In the genomic region with DNA sequence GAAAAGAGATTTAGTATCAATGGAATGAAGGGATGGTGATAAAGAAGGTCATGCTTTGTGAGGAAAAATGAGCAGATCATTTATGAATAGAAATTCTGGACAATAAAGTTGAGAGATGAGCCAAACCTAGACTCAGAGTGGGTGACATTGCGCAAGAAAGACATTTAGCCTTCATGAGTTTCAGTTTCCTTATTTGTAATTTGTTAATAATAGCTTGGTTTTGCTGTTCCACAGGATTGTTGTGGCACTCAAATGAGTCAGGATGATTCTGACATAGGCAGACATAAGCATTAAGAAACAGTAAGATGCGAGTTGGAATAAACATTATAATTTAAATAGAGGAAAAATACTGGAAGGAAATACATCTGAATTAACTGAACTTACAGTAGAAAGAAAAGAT, we compare ENCODE assay signal across 8 cellular contexts. TPM values are rescaled to one million over a fixed set of nuclear protein-coding genes. Genes with fewer than 3 reads are reported as not detected.
A peak's percentile ranks its signal among the peaks of the same experiment; 100 is the strongest.
DNase-seq lines count a peak whose midpoint lies in the region; ATAC-seq and TF ChIP-seq lines count a peak whose summit lies in the region.

No MANE protein-coding gene starts in this region.

- CTCF ChIA-PET in A673 (lab: Charles Lee) = no interaction called here

- no peaks in the 10 kb centered on the region for H3K4me1 ChIP-seq in A673 (ENCODE audit: insufficient read depth, low read length, poor library complexity, severe bottlenecking)

- POLR2A ChIA-PET in A673 (lab: Charles Lee; ENCODE audit: low non-redundant PET) = no interaction called here

- no peaks in the 10 kb centered on the region for H3K27me3 ChIP-seq in A673 (replicated peaks; ENCODE audit: insufficient read depth, low read depth, low read length, poor library complexity)

- H3K4me3 Mint-ChIP-seq in effector memory CD8-positive, alpha-beta T cell = no peak overlapping the region

- peaks cover 0 to 7% of the 10 kb centered on the region in 2 donors for H3K27me3 Mint-ChIP-seq in effector memory CD8-positive, alpha-beta T cell

- no peak overlapping the region for H3K4me3 ChIP-seq in cardiac fibroblast (replicated peaks in 1 of 2; ENCODE audit: low read depth in 2 of 2, low read length in 2 of 2)
- no peak overlapping the region for H3K4me3 ChIP-seq in A673 (ENCODE audit: low read depth, low read length, poor library complexity, severe bottlenecking)

- intact Hi-C loops in A673 (cut with micrococcal nuclease; ENCODE audit: unreplicated experiment) = no loop called here
- intact Hi-C loops in Right ventricle myocardium inferior (cut with DNase I) = no loop called here

- no peak overlapping the region for H3K27ac Mint-ChIP-seq in effector memory CD8-positive, alpha-beta T cell

- DNase-seq in AG08395 (ENCODE audit: low spot score) (peak; percentile 66), cardiac fibroblast (ENCODE audit: low read depth in 2 of 2) (peak; percentile 75 to 96), erythroblast (lab: John Stamatoyannopoulos, UW) (no peak), A673 (ENCODE audit: low spot score) (no peak), Right ventricle myocardium inferior (ENCODE audit: missing footprints) (no peak)
- no peak for DNase-seq in effector memory CD8-positive, alpha-beta T cell

- H3K36me3 ChIP-seq in A673 (ENCODE audit: insufficient read depth, low read length, poor library complexity, severe bottlenecking) = no peaks in the 10 kb centered on the region

- no peak overlapping the region for H3K27ac ChIP-seq in A673 (ENCODE audit: low read depth, low read length, poor library complexity, severe bottlenecking)

- no peaks in the 10 kb centered on the region for H3K9me3 ChIP-seq in A673 (ENCODE audit: low read depth, low read length, poor library complexity, severe bottlenecking)

- no peak for TF ChIP-seq POLR2A in erythroblast (IDR thresholded peaks at IDR 0.05; ENCODE audit: low read length)

- H3K4me1 Mint-ChIP-seq in effector memory CD8-positive, alpha-beta T cell (ENCODE audit: low read depth in 2 of 2) = no peaks in the 10 kb centered on the region

- ATAC-seq in GM19395 (IDR thresholded peaks at IDR 0.05; ENCODE audit: unreplicated experiment) (peak; percentile 93), HG03442 (IDR thresholded peaks at IDR 0.05; ENCODE audit: unreplicated experiment) (peak; percentile 95), Right ventricle myocardium inferior (no peak)
- no peak for ATAC-seq in effector memory CD8-positive, alpha-beta T cell (replicated peaks)

- no peaks in the 10 kb centered on the region for H3K9me3 Mint-ChIP-seq in effector memory CD8-positive, alpha-beta T cell

- TF ChIP-seq CTCF in cardiac fibroblast (IDR thresholded peaks at IDR 0.05; ENCODE audit: low read depth, low read length) (no peak), A673 (conservative IDR thresholded peaks at IDR 0.05; ENCODE audit: low read depth, low read length) (no peak)

- no peaks in the 10 kb centered on the region for H3K36me3 Mint-ChIP-seq in effector memory CD8-positive, alpha-beta T cell (ENCODE audit: insufficient read depth)

- BruUV-seq in A673 (replicated peaks; lab: Mats Ljungman, UMichigan) = no TSS peak

RNA-seq across cellular contexts. Expression of a gene that starts 34.8 kb away (rescaled TPM):
- total RNA-seq in A673 (2021) = 0.69 and 0.92 TPM in 2 replicates
- total RNA-seq in Right ventricle myocardium inferior = 0.78 TPM

Comparison
In these comparisons a context has a peak if more than half of its experiments do, and no peak if none do; other contexts are left out.
1. DNase-seq: peak in AG08395 (single experiment) and cardiac fibroblast (2 of 2); none in erythroblast (0 of 2), effector memory CD8-positive, alpha-beta T cell (0 of 3), A673 (single experiment) and Right ventricle myocardium inferior (single experiment).
2. ATAC-seq: peak in GM19395 (single experiment) and HG03442 (single experiment); none in effector memory CD8-positive, alpha-beta T cell (single experiment) and Right ventricle myocardium inferior (single experiment).